17 cellular contexts compared by ENCODE assay signal in the genomic region with DNA sequence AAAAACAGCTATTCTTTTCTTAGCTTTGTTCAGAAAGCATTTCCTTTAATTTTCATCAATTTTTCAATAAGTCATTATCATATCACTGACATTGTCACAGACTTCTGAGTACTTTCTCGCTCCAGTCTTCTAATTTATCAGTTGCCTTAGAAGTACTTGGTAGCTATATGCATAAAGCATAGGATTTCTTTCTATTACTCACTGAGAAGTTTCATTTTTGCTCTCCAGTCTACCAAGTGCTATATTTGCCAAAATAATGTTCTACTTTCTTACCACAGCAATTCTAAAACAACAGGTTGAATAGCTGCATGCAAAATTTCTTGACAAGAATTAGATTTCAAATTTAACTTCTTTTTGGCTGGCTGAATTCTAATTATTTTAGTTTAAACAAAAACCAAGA.
DNase-seq lines count a peak whose midpoint lies in the region; ATAC-seq, FAIRE-seq and TF ChIP-seq lines count a peak whose summit lies in the region.
"Had no signal": no experiment of that assay in that cellular context is flagged by ENCODE, and none has a peak within 500 bp of the region (broad histone marks: within the 10 kb centered on the region; RNA-seq: fewer than 3 reads in every experiment).

No MANE protein-coding gene starts in this region.

- peak; percentile 86 for ATAC-seq in GM19467 (IDR thresholded peaks at IDR 0.05; ENCODE audit: unreplicated experiment)
- peak; percentile 87 for ATAC-seq in HG02840 (IDR thresholded peaks at IDR 0.05; ENCODE audit: low FRiP score, unreplicated experiment)
- peak; percentile 81 for ATAC-seq in HG03442 (IDR thresholded peaks at IDR 0.05; ENCODE audit: unreplicated experiment)

- H3K4me1 ChIP-seq in BE2C, result no peaks in the 10 kb centered on the region
- H3K4me1 ChIP-seq: parathyroid adenoma had no signal

- no peaks in the 10 kb centered on the region for H3K27me3 ChIP-seq in BE2C
- H3K27me3 ChIP-seq: cardiac muscle cell had no signal

- H3K9me3 ChIP-seq in BE2C, result no peaks in the 10 kb centered on the region

- peak; percentile 72 for FAIRE-seq in GM18507 (lab: Jason Lieb, UNC)

- no peak overlapping the region for H3K4me3 ChIP-seq in BE2C (ENCODE audit: low read depth, low read length)
- H3K4me3 ChIP-seq: cardiac muscle cell had no signal

- H3K36me3 ChIP-seq in BE2C, result no peaks in the 10 kb centered on the region
- H3K36me3 ChIP-seq: cardiac muscle cell had no signal

- DNase-seq in GM18507 (ENCODE audit: extremely low spot score, insufficient read length, low read depth), result peak; percentile 28
- DNase-seq in NCI-H1417 treated with DMSO at 0.1 percent for 48 hours (lab: John Stamatoyannopoulos, UW), result no peak
- no peak for DNase-seq in GOT3 (lab: John Stamatoyannopoulos, UW)
- no peak for DNase-seq in BE2C
- no peak for DNase-seq in CD1c-positive myeloid dendritic cell (ENCODE audit: extremely low spot score)
- DNase-seq: activated CD4-positive, alpha-beta T cell treated with anti-CD3 and anti-CD28 coated beads, Interleukin-2, amount 10 ng/mL, durations not matched to agents 24 days and 14 days; activated gamma-delta T cell treated with Interleukin-2 at 50 U/mL for 16 hours; hippocampal formation; IMR-90; mesenchymal stem cell; NCI-H1436 treated with DMSO at 0.1 percent for 48 hours; SW 1271 had no signal

- no peak for TF ChIP-seq CTCF in BE2C (IDR thresholded peaks at IDR 0.05; ENCODE audit: low read depth, low read length)
